ENCODE assay signal across 8 cellular contexts in the genomic region with DNA sequence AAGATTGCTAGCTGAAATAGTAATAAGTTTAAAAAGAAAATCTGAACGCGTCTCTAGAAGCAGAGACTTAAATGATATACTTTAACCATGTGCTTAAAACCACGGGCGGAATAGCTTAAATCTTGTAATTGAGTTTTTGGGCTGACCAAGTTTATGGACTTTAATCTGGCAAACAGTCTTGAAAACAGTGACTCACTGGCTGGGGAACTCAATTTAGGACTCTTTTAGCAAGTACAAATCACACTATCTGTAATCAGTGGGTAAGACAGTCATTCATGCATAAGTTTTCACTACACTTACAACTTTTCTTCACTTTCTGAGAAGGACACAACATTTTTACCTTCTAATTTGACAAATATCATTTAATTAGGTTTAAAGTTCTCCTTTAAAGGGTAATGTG.
A peak's percentile ranks its signal among the peaks of the same experiment; 100 is the strongest.
DNase-seq lines count a peak whose midpoint lies in the region; ATAC-seq, FAIRE-seq and TF ChIP-seq lines count a peak whose summit lies in the region.

No MANE protein-coding gene starts in this region.

- peaks cover 5% of the 10 kb centered on the region for H4K20me1 ChIP-seq in DND-41 (ENCODE audit: insufficient read depth, low read length)

- H3K36me3 ChIP-seq in DND-41 (ENCODE audit: insufficient read depth, low read length), result peaks cover 21% of the 10 kb centered on the region
- H3K36me3 ChIP-seq in parathyroid adenoma (ENCODE audit: control insufficient read depth, insufficient read depth, low read length), result no peaks in the 10 kb centered on the region

- H3K9me3 ChIP-seq in DND-41 (ENCODE audit: insufficient read depth, low read length, severe bottlenecking) (no peaks in the 10 kb centered on the region), parathyroid adenoma (ENCODE audit: control insufficient read depth, low read length) (no peaks in the 10 kb centered on the region)

- H2AFZ ChIP-seq in DND-41 (ENCODE audit: low read depth, low read length), result 0 out of 2 replicates have a peak overlapping the region, but pooled peaks have one; percentile 51
- H2AFZ ChIP-seq in parathyroid adenoma, result peak overlapping the region; percentile 10

- no peak for TF ChIP-seq CTCF in DND-41 (IDR thresholded peaks at IDR 0.05; ENCODE audit: borderline replicate concordance, extremely low read depth, low read length, poor library complexity, severe bottlenecking)
- no peak for TF ChIP-seq CTCF in parathyroid adenoma (IDR thresholded peaks at IDR 0.05)

- H3K27me3 ChIP-seq in DND-41 (ENCODE audit: insufficient read depth, low read length, poor library complexity) (no peaks in the 10 kb centered on the region), parathyroid adenoma (ENCODE audit: control insufficient read depth, insufficient read depth, low read length) (no peaks in the 10 kb centered on the region)

- DNase-seq in DND-41, result no peak
- DNase-seq in RCC 7860 (ENCODE audit: low spot score), result peak; percentile 9
- DNase-seq in fibroblast of peridontal ligament (ENCODE audit: extremely low read depth), result peak; percentile 62
- no peak for DNase-seq in NCI-H446 (lab: John Stamatoyannopoulos, UW)
- no peak for DNase-seq in NCI-H2171 (lab: John Stamatoyannopoulos, UW)
- no peak for DNase-seq in NCI-H1417 (lab: John Stamatoyannopoulos, UW)

- no peaks in the 10 kb centered on the region for H3K79me2 ChIP-seq in DND-41 (ENCODE audit: insufficient read depth, low read length)
- no peaks in the 10 kb centered on the region for H3K79me2 ChIP-seq in parathyroid adenoma

- H3K27ac ChIP-seq in DND-41 (ENCODE audit: low read length) (no peak overlapping the region), parathyroid adenoma (no peak overlapping the region)

- H3K4me1 ChIP-seq in DND-41 (ENCODE audit: insufficient read depth, low read length) (peaks cover 18% of the 10 kb centered on the region), parathyroid adenoma (no peaks in the 10 kb centered on the region)

- no peak for ATAC-seq in DND-41 (ENCODE audit: insufficient read depth, low read depth)
- ATAC-seq in HG02759 (IDR thresholded peaks at IDR 0.05; ENCODE audit: unreplicated experiment), result no peak

- H3K4me3 ChIP-seq in DND-41 (ENCODE audit: low read depth in 1 of 2, low read length in 2 of 2) (peak overlapping the region in 1 of 2 experiments; percentile 51; a peak in 1 of 4 replicates), parathyroid adenoma (ENCODE audit: low read depth, low read length) (no peak overlapping the region)

- peak overlapping the region; percentile 67 for H3K4me2 ChIP-seq in DND-41 (ENCODE audit: insufficient read depth, low read length)
- H3K4me2 ChIP-seq in parathyroid adenoma (ENCODE audit: low read length), result peak overlapping the region; percentile 61

- H3K9ac ChIP-seq in DND-41 (ENCODE audit: low read depth, low read length) (peak overlapping the region; percentile 34), parathyroid adenoma (no peak overlapping the region)

- peak; percentile 74 for FAIRE-seq in RCC 7860 (lab: Jason Lieb, UNC)

Comparison
In these comparisons a context has a peak if more than half of its experiments do, and no peak if none do; other contexts are left out.
1. DNase-seq: peak in RCC 7860 (single experiment) and fibroblast of peridontal ligament (single experiment); none in DND-41 (single experiment), NCI-H446 (0 of 2), NCI-H2171 (single experiment) and NCI-H1417 (0 of 3).